Comparison of ENCODE assay signal across 8 cellular contexts in the genomic region with DNA sequence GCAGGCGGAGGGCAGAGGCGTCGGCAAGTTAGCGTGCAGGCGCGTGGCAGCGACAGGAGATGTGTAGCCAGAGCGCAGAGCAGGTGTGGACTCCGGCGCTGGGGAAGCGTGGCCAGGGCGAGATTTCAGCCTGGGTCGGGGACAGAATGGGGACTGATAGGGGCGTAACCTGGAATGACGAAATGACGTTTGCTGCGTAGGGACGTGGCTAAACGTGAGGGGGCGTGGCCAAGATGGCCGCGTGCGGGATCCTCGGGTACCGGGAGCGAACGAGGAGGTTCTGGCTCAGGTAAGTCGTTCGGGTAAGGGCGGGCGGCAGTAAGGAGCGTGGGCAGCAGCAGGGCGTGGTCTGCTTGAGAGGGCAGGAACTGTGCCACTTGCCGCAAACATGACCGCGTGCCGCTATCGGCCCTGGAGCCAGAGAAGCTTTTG. TPM values are rescaled to one million over a fixed set of nuclear protein-coding genes. Genes with fewer than 3 reads are reported as not detected.
DNase-seq lines count a peak whose midpoint lies in the region; ATAC-seq and TF ChIP-seq lines count a peak whose summit lies in the region.

No MANE protein-coding gene starts in this region.

- TF ChIP-seq CTCF in CD14-positive monocyte (IDR thresholded peaks at IDR 0.05): no peak
- no peak for TF ChIP-seq CTCF in epithelial cell of proximal tubule (conservative IDR thresholded peaks at IDR 0.05; ENCODE audit: low read depth, low read length)

- peaks cover 2 to 25% of the 10 kb centered on the region in 2 donors for H3K36me3 Mint-ChIP-seq in CD14-positive monocyte
- peaks cover 4 to 5% of the 10 kb centered on the region in 2 donors for H3K36me3 Mint-ChIP-seq in naive B cell

- H3K27me3 Mint-ChIP-seq in CD14-positive monocyte (ENCODE audit: low read depth in 3 of 3) (peaks cover 0 to 14% (median 4%) of the 10 kb centered on the region in 3 donors), naive B cell (peaks cover 0 to 10% (median 0%) of the 10 kb centered on the region in 3 donors)

- H3K9me3 Mint-ChIP-seq in CD14-positive monocyte: peaks cover 0 to 11% (median 2%) of the 10 kb centered on the region in 7 donors
- no peaks in the 10 kb centered on the region for H3K9me3 Mint-ChIP-seq in naive B cell

- DNase-seq in CD14-positive monocyte (ENCODE audit: low spot score): peak; percentile 67
- DNase-seq in NCI-H69 (lab: John Stamatoyannopoulos, UW): peak; percentile 86
- peak; percentile 58 to 77 (median 75) for DNase-seq in activated CD8-positive, alpha-beta memory T cell treated with anti-CD3 and anti-CD28 coated beads for 48 hours (ENCODE audit: low read depth in 2 of 3, low spot score in 2 of 3)
- DNase-seq in epithelial cell of proximal tubule (ENCODE audit: low read depth): no peak
- DNase-seq in naive B cell: no peak
- DNase-seq in stimulated activated CD8-positive, alpha-beta memory T cell treated with anti-CD3 and anti-CD28 coated beads, Interleukin-7, amount 100 ng/mL, for 48 hours (ENCODE audit: extremely low read depth in 1 of 2, low read depth in 1 of 2): peak; percentile 75 to 79

- H3K4me3 Mint-ChIP-seq in CD14-positive monocyte: no peak overlapping the region
- no peak overlapping the region for H3K4me3 Mint-ChIP-seq in naive B cell

- intact Hi-C loops in CD14-positive monocyte (cut with micrococcal nuclease): loop anchor here (5.0 to 10.0 kb wide), 4 partner anchors 62 to 1039 kb away; a partner anchor contains a TSS

- ATAC-seq in GM19351 (IDR thresholded peaks at IDR 0.05; ENCODE audit: unreplicated experiment) (peak; percentile 67), HG03442 (IDR thresholded peaks at IDR 0.05; ENCODE audit: unreplicated experiment) (peak; percentile 65), naive B cell (ENCODE audit: low read depth in 2 of 2) (peak; percentile 62 to 63)

- H3K27ac Mint-ChIP-seq in CD14-positive monocyte: no peak overlapping the region
- no peak overlapping the region for H3K27ac Mint-ChIP-seq in naive B cell

- peak overlapping the region; percentile 67 for H3K4me3 ChIP-seq in epithelial cell of proximal tubule (ENCODE audit: low read depth, low read length)

- peaks cover 33% of the 10 kb centered on the region for H3K4me1 Mint-ChIP-seq in CD14-positive monocyte
- H3K4me1 Mint-ChIP-seq in naive B cell: peaks cover 4 to 14% (median 8%) of the 10 kb centered on the region in 3 donors

RNA-seq across cellular contexts. Expression of a gene that starts 10.9 kb away (rescaled TPM):
- polyA plus RNA-seq in CD14-positive monocyte (not detected), naive B cell (ENCODE audit: low read depth in 6 of 6) (under 1 TPM in 3 of 6 donors, not detected in 3; 0.28 to 0.44 (median 0.36) TPM)
- 1.7 and 3.3 TPM in 2 replicates for total RNA-seq in epithelial cell of proximal tubule

Comparison
In these comparisons a context has a peak if more than half of its experiments do, and no peak if none do; other contexts are left out.
1. DNase-seq: peak in CD14-positive monocyte (single experiment), NCI-H69 (single experiment), activated CD8-positive, alpha-beta memory T cell treated with anti-CD3 and anti-CD28 coated beads for 48 hours (3 of 3) and stimulated activated CD8-positive, alpha-beta memory T cell treated with anti-CD3 and anti-CD28 coated beads, Interleukin-7, amount 100 ng/mL, for 48 hours (2 of 2); none in epithelial cell of proximal tubule (single experiment) and naive B cell (single experiment).
2. Peak in every context shown above with its lines, with median percentiles within 50 percentile points of each other: ATAC-seq.